12 cellular contexts compared by ENCODE assay signal in genomic region chr4:153261431-153261830, GRCh38.
"Had no signal": no experiment of that assay in that cellular context is flagged by ENCODE, and none has a peak within 500 bp of the region (broad histone marks: within the 10 kb centered on the region; RNA-seq: fewer than 3 reads in every experiment).

No MANE protein-coding gene starts in this region.

- DNase-seq: activated naive CD4-positive, alpha-beta T cell treated with anti-CD3 and anti-CD28 coated beads, Interleukin-2, amount 50 U/mL, for 16 hours; adrenal gland; cerebellar nuclear complex; islet precursor cell; left lung; mesenchymal stem cell; nephron progenitor cell; pancreas; stimulated activated CD4-positive, alpha-beta T cell treated with anti-CD3 and anti-CD28 coated beads, Interleukin-4, amount 100 ng/mL, for 1 hour; stimulated activated CD8-positive, alpha-beta memory T cell treated with anti-CD3 and anti-CD28 coated beads, Interleukin-4, amount 100 ng/mL, for 48 hours; stimulated activated naive CD8-positive, alpha-beta T cell treated with anti-CD3 and anti-CD28 coated beads, Interleukin-15, Interleukin-2, amounts not matched to agents 100 U/mL and 50 U/mL, for 24 hours had no signal

- H3K9me3 ChIP-seq: adrenal gland, pancreas had no signal

- FAIRE-seq: pancreas had no signal

- H3K36me3 ChIP-seq: adrenal gland, left lung, pancreas, thoracic aorta had no signal

- H3K4me1 ChIP-seq: left lung, pancreas had no signal

- H3K4me3 ChIP-seq: adrenal gland, left lung, pancreas, thoracic aorta had no signal

- H3K27ac ChIP-seq: adrenal gland, left lung, pancreas, thoracic aorta had no signal

- H3K27me3 ChIP-seq: adrenal gland, pancreas had no signal
